In genomic region chr5:88823201-88823600, GRCh38 we compare ENCODE assay signal across 1 cellular context.
TF ChIP-seq lines count a peak whose summit lies in the region.

No MANE protein-coding gene starts in this region.

TF ChIP-seq in SK-N-SH treated with all-trans-retinoic acid at 6 μM for 48 hours, 23 proteins besides CTCF, POLR2A, EP300 and RAD21 (continued from another document):
- TF ChIP-seq POU6F1 (CRISPR knock-in tag; IDR thresholded peaks at IDR 0.05; ENCODE audit: borderline replicate concordance, low read depth) (no peak), RARB (CRISPR knock-in tag; IDR thresholded peaks at IDR 0.05) (no peak), ESRRG (CRISPR knock-in tag; IDR thresholded peaks at IDR 0.05) (no peak)
